ENCODE assay signal across 3 cellular contexts in the genomic region with DNA sequence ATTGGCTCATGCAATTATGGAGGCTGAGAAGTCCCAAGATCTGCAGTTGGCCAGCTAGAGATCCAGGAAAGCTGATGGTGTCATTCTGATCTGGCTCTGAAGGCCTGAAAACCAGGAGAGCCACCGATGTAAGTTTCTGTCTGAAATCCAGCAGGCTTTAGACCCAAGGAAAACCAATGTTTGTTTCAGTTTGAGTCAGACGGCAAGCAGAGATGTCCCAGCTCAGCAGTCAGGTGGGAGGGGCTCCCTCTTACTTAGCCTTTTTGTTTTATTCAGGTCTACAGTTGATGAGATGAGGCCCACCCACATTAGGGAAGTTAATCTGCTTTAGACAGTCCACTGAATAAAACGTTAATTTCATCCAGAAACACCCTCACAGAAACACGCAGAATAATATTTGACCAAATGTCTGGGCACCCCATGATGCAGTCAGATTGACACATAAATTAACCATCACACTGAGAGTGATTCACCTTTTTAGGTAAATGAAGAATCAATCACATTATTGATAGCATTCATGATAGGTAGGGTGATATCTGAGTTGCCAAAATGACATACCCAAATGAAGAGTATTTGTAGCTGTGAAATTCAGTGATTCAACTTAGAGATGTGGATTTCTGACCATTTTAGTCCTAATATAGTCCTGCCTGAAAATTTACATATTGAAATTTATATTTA. TPM values are rescaled to one million over a fixed set of nuclear protein-coding genes. Genes with fewer than 3 reads are reported as not detected.
"Had no signal": no experiment of that assay in that cellular context is flagged by ENCODE, and none has a peak within 500 bp of the region (broad histone marks: within the 10 kb centered on the region; RNA-seq: fewer than 3 reads in every experiment).

No MANE protein-coding gene starts in this region.

RNA-seq across cellular contexts. Expression of a gene that starts 53.7 kb away (rescaled TPM):
- total RNA-seq: activated naive CD4-positive, alpha-beta T cell treated with anti-CD3 and anti-CD28 coated beads for 36 hours; activated naive CD8-positive, alpha-beta T cell treated with anti-CD3 and anti-CD28 coated beads for 36 hours; M059J had no signal
